In genomic region chr1:11845641-11846335, GRCh38 we compare ENCODE assay signal across 1 cellular context.
TF ChIP-seq lines count a peak whose summit lies in the region.

No MANE protein-coding gene starts in this region.

TF ChIP-seq in K562, 482 proteins besides CTCF, POLR2A, EP300 and RAD21 (continued from another document and continues in another):
- TF ChIP-seq CEBPZ (IDR thresholded peaks at IDR 0.05; ENCODE audit: borderline replicate concordance, low read depth, low read length) (no peak), NCOA1 (IDR thresholded peaks at IDR 0.05; ENCODE audit: low read depth) (0 out of 2 replicates have a peak, but pooled peaks have one; percentile 47), STAT5B (CRISPR knock-in tag; IDR thresholded peaks at IDR 0.05) (no peak), ZNF592 (IDR thresholded peaks at IDR 0.05) (no peak), CCAR2 (IDR thresholded peaks at IDR 0.05; ENCODE audit: low read depth, low read length) (no peak), ZMIZ1 (IDR thresholded peaks at IDR 0.05; ENCODE audit: low read depth in 2 of 2, low read length in 2 of 2) (no peak), CBFA2T3 (IDR thresholded peaks at IDR 0.05) (0 out of 2 replicates have a peak, but pooled peaks have one; percentile 8), CC2D1A (IDR thresholded peaks at IDR 0.05) (no peak), TCF3 (CRISPR knock-in tag; IDR thresholded peaks at IDR 0.05) (no peak), ZNF584 (CRISPR knock-in tag; IDR thresholded peaks at IDR 0.05; ENCODE audit: low read depth) (no peak), ZNF274 (IDR thresholded peaks at IDR 0.05; ENCODE audit: borderline replicate concordance, low read depth, low read length) (no peak), HBP1 (CRISPR knock-in tag; IDR thresholded peaks at IDR 0.05) (no peak), E4F1 (CRISPR knock-in tag; IDR thresholded peaks at IDR 0.05; ENCODE audit: borderline replicate concordance) (no peak), CXXC5 (CRISPR knock-in tag; IDR thresholded peaks at IDR 0.05) (peak; percentile 53), CREB1 (IDR thresholded peaks at IDR 0.05) (no peak), CREB1 (CRISPR knock-in tag; IDR thresholded peaks at IDR 0.05) (no peak), HIVEP1 (CRISPR knock-in tag; IDR thresholded peaks at IDR 0.05) (no peak), ZNF263 (CRISPR knock-in tag; IDR thresholded peaks at IDR 0.05; ENCODE audit: borderline replicate concordance) (peak; percentile 42; the same call in 1 of the 2 replicates), ZBTB12 (CRISPR knock-in tag; IDR thresholded peaks at IDR 0.05) (no peak), PRDM10 (IDR thresholded peaks at IDR 0.05; ENCODE audit: partially characterized antibody) (no peak), RBBP5 (IDR thresholded peaks at IDR 0.05; ENCODE audit: borderline replicate concordance, insufficient read depth, low read length, poor library complexity, severe bottlenecking) (no peak), MNT (conservative IDR thresholded peaks at IDR 0.05) (no peak), SMAD1 (IDR thresholded peaks at IDR 0.05; ENCODE audit: low read depth, low read length, partially characterized antibody) (no peak), HMBOX1 (IDR thresholded peaks at IDR 0.05) (no peak), KLF6 (CRISPR knock-in tag; IDR thresholded peaks at IDR 0.05; ENCODE audit: borderline replicate concordance) (no peak), ZNF398 (CRISPR knock-in tag; IDR thresholded peaks at IDR 0.05) (no peak)
